Comparison of ENCODE assay signal across 8 cellular contexts in the genomic region with DNA sequence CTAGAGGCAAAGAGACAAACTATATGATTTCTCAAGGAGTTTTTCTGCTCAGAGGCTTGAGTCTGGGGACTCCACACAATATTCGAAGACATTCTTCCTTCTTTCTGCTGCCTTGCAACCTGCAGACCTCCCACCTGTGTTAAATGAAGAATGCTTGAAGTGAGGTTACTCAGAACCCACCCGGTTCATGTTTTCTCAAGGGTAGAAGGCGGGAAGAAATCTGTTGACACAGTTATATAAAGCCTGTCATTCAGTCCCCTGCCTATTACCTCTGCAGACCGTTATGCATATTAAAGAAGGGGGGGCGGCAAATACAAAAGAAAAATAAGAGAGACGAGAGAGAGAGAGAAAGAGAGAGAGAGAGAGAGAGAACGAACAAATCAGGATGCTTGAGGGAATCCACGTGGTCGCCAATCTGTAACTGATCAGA. TPM values are rescaled to one million over a fixed set of nuclear protein-coding genes. Genes with fewer than 3 reads are reported as not detected.
DNase-seq lines count a peak whose midpoint lies in the region; ATAC-seq and TF ChIP-seq lines count a peak whose summit lies in the region.

No MANE protein-coding gene starts in this region.

- peaks cover 18% of the 10 kb centered on the region for H3K4me1 Mint-ChIP-seq in activated naive CD8-positive, alpha-beta T cell (ENCODE audit: low read depth)

- BruUV-seq in HCT116 (replicated peaks; lab: Mats Ljungman, UMichigan): no TSS peak

- H2AFZ ChIP-seq in ACC112 (ENCODE audit: low read length, unreplicated experiment): no peak overlapping the region
- H2AFZ ChIP-seq in HCT116 (ENCODE audit: low read depth, low read length, poor library complexity, severe bottlenecking): no peak overlapping the region

- peak overlapping the region; percentile 93; the same call in 1 of the 2 replicates for H3K4me2 ChIP-seq in HCT116 (ENCODE audit: low read length)

- H3K27ac Mint-ChIP-seq in activated naive CD8-positive, alpha-beta T cell: peak overlapping the region; percentile 90

- DNase-seq in HCT116 (ENCODE audit: low read depth, low spot score) (no peak), kidney epithelial cell (ENCODE audit: low read depth) (no peak), upper lobe of right lung (no peak), activated gamma-delta T cell treated with Interleukin-2 at 50 U/mL for 16 hours (no peak)

- H3K4me1 ChIP-seq in ACC112 (ENCODE audit: control insufficient read depth, insufficient read depth, low read length, unreplicated experiment): peaks cover 4% of the 10 kb centered on the region
- H3K4me1 ChIP-seq in HCT116 (ENCODE audit: control insufficient read depth in 1 of 2, insufficient read depth in 2 of 2, low read length in 2 of 2): peaks cover 16 to 30% of the 10 kb centered on the region in 2 experiments
- H3K4me1 ChIP-seq in upper lobe of right lung: peaks cover 15% of the 10 kb centered on the region

- H3K27me3 ChIP-seq in ACC112 (ENCODE audit: insufficient read depth, low read length) (no peaks in the 10 kb centered on the region), HCT116 (ENCODE audit: insufficient read depth, low read length) (no peaks in the 10 kb centered on the region), kidney epithelial cell (ENCODE audit: control insufficient read depth, insufficient read depth, low read length) (no peaks in the 10 kb centered on the region), upper lobe of right lung (no peaks in the 10 kb centered on the region)

- TF ChIP-seq CTCF in HCT116 (IDR thresholded peaks at IDR 0.05 in 2 of 3, conservative IDR thresholded peaks at IDR 0.05 in 1 of 3; ENCODE audit: borderline replicate concordance in 1 of 3, insufficient read depth in 1 of 3, low read depth in 2 of 3, low read length in 2 of 3) (no peak), kidney epithelial cell (IDR thresholded peaks at IDR 0.05; ENCODE audit: insufficient read depth, low read length, poor library complexity, severe bottlenecking) (no peak), upper lobe of right lung (IDR thresholded peaks at IDR 0.05) (no peak)

- no peaks in the 10 kb centered on the region for H3K27me3 Mint-ChIP-seq in activated naive CD8-positive, alpha-beta T cell

- peak overlapping the region; percentile 90 for H3K4me3 Mint-ChIP-seq in activated naive CD8-positive, alpha-beta T cell

- TF ChIP-seq POLR2A in HCT116 (IDR thresholded peaks at IDR 0.05; ENCODE audit: borderline replicate concordance, extremely low read depth, insufficient read depth, insufficient read length): no peak

- no peaks in the 10 kb centered on the region for H3K36me3 Mint-ChIP-seq in activated naive CD8-positive, alpha-beta T cell

- no peaks in the 10 kb centered on the region for H3K9me3 ChIP-seq in HCT116 (ENCODE audit: control insufficient read depth in 1 of 2, insufficient read depth in 1 of 2, low read depth in 1 of 2, low read length in 2 of 2)
- H3K9me3 ChIP-seq in upper lobe of right lung: no peaks in the 10 kb centered on the region

- no peak overlapping the region for H3K9ac ChIP-seq in HCT116 (ENCODE audit: low read length)

- RAD21 ChIA-PET in HCT116 (lab: Charles Lee; ENCODE audit: low non-redundant PET in 1 of 2, low total read pairs in 2 of 2, uncharacterized antibody in 2 of 2, unreplicated experiment in 2 of 2): no interaction called here

- POLR2A ChIA-PET in HCT116 (lab: Charles Lee): no interaction called here

- no peak for ATAC-seq in HCT116
- no peak for ATAC-seq in upper lobe of right lung
- no peak for ATAC-seq in HG02798 (IDR thresholded peaks at IDR 0.05; ENCODE audit: poor library complexity, unreplicated experiment)
- ATAC-seq in GM21390 (IDR thresholded peaks at IDR 0.05; ENCODE audit: unreplicated experiment): no peak

- H3K9me3 Mint-ChIP-seq in activated naive CD8-positive, alpha-beta T cell (ENCODE audit: low read depth): no peaks in the 10 kb centered on the region

- peaks cover 27% of the 10 kb centered on the region for H3K79me2 ChIP-seq in ACC112 (ENCODE audit: control insufficient read depth, insufficient read depth, low read length, unreplicated experiment)
- H3K79me2 ChIP-seq in HCT116 (ENCODE audit: insufficient read depth, low read length): peaks cover 26% of the 10 kb centered on the region

- no peaks in the 10 kb centered on the region for H3K9me2 ChIP-seq in HCT116 (ENCODE audit: insufficient read depth)

- H3K36me3 ChIP-seq in ACC112 (ENCODE audit: insufficient read depth, low read length) (no peaks in the 10 kb centered on the region), HCT116 (ENCODE audit: control insufficient read depth in 1 of 2, insufficient read depth in 2 of 2, low read length in 2 of 2) (no peaks in the 10 kb centered on the region), kidney epithelial cell (ENCODE audit: control insufficient read depth, insufficient read depth, low read length) (no peaks in the 10 kb centered on the region), upper lobe of right lung (no peaks in the 10 kb centered on the region)

- intact Hi-C loops in HCT116 (cut with micrococcal nuclease): no loop called here
- intact Hi-C loops in upper lobe of right lung (cut with DNase I): no loop called here

- H4K20me1 ChIP-seq in HCT116 (ENCODE audit: insufficient read depth): peaks cover 5% of the 10 kb centered on the region; the same call in 1 of the 2 replicates

- CTCF ChIA-PET in HCT116 (lab: Charles Lee): no interaction called here

- H3K4me3 ChIP-seq in ACC112 (ENCODE audit: low read depth, low read length) (peak overlapping the region; percentile 78), HCT116 (replicated peaks in 1 of 2; ENCODE audit: low read depth in 1 of 2, low read length in 2 of 2) (no peak overlapping the region), kidney epithelial cell (ENCODE audit: low read depth, low read length) (peak overlapping the region; percentile 49), upper lobe of right lung (peak overlapping the region; percentile 94)

- no peak for TF ChIP-seq RAD21 in HCT116 (IDR thresholded peaks at IDR 0.05; ENCODE audit: low read depth)

- no peak overlapping the region for H3K27ac ChIP-seq in ACC112 (ENCODE audit: low read depth, low read length)
- no peak overlapping the region for H3K27ac ChIP-seq in HCT116 (ENCODE audit: low read depth, low read length)
- no peak overlapping the region for H3K27ac ChIP-seq in upper lobe of right lung

TF ChIP-seq in HCT116, 20 proteins besides CTCF, POLR2A, EP300 and RAD21 (continues in another document):
- TF ChIP-seq EZH2 (IDR thresholded peaks at IDR 0.05) (no peak), CBX3 (IDR thresholded peaks at IDR 0.05; ENCODE audit: low read depth) (no peak), ZBTB33 (IDR thresholded peaks at IDR 0.05; ENCODE audit: extremely low read depth, insufficient replicate concordance, low read length) (no peak), ZNF274 (IDR thresholded peaks at IDR 0.05; ENCODE audit: low read depth, low read length) (no peak), FOSL1 (IDR thresholded peaks at IDR 0.05; ENCODE audit: low read depth) (no peak), ATF3 (IDR thresholded peaks at IDR 0.05) (no peak), ELF1 (IDR thresholded peaks at IDR 0.05; ENCODE audit: borderline replicate concordance, low read depth) (no peak)
- TF ChIP-seq, protein P1, sequence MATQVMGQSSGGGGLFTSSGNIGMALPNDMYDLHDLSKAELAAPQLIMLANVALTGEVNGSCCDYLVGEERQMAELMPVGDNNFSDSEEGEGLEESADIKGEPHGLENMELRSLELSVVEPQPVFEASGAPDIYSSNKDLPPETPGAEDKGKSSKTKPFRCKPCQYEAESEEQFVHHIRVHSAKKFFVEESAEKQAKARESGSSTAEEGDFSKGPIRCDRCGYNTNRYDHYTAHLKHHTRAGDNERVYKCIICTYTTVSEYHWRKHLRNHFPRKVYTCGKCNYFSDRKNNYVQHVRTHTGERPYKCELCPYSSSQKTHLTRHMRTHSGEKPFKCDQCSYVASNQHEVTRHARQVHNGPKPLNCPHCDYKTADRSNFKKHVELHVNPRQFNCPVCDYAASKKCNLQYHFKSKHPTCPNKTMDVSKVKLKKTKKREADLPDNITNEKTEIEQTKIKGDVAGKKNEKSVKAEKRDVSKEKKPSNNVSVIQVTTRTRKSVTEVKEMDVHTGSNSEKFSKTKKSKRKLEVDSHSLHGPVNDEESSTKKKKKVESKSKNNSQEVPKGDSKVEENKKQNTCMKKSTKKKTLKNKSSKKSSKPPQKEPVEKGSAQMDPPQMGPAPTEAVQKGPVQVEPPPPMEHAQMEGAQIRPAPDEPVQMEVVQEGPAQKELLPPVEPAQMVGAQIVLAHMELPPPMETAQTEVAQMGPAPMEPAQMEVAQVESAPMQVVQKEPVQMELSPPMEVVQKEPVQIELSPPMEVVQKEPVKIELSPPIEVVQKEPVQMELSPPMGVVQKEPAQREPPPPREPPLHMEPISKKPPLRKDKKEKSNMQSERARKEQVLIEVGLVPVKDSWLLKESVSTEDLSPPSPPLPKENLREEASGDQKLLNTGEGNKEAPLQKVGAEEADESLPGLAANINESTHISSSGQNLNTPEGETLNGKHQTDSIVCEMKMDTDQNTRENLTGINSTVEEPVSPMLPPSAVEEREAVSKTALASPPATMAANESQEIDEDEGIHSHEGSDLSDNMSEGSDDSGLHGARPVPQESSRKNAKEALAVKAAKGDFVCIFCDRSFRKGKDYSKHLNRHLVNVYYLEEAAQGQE (IDR thresholded peaks at IDR 0.05; ENCODE audit: low read depth): no peak

RNA-seq across cellular contexts. Expression of gene KMT2A, which starts 2.2 kb away (rescaled TPM):
- 50.4 TPM for total RNA-seq in HCT116 (2021; ENCODE audit: unreplicated experiment)
- 28.9 and 29.2 TPM in 2 replicates for polyA plus RNA-seq in HCT116 (2012)
- total RNA-seq in kidney epithelial cell: 42.2 and 45.6 TPM in 2 replicates
- 64.7 TPM for total RNA-seq in upper lobe of right lung

RNA-seq across cellular contexts. Expression of gene ATP5MG, which starts 32.7 kb away (rescaled TPM):
- 205 TPM for total RNA-seq in HCT116 (2021; ENCODE audit: unreplicated experiment)
- polyA plus RNA-seq in HCT116 (2012): 224 and 260 TPM in 2 replicates
- 52.6 and 52.7 TPM in 2 replicates for total RNA-seq in kidney epithelial cell
- 140 TPM for total RNA-seq in upper lobe of right lung

Comparison
In these comparisons a context has a peak if more than half of its experiments do, and no peak if none do; other contexts are left out.
1. H3K4me3 ChIP-seq: peak in ACC112 (single experiment), kidney epithelial cell (single experiment) and upper lobe of right lung (single experiment); none in HCT116 (0 of 2).